Comparison of ENCODE assay signal across 12 cellular contexts in genomic region chr6:52536424-52536916, GRCh38. TPM values are rescaled to one million over a fixed set of nuclear protein-coding genes. Genes with fewer than 3 reads are reported as not detected.
A peak's percentile ranks its signal among the peaks of the same experiment; 100 is the strongest.
DNase-seq lines count a peak whose midpoint lies in the region; ATAC-seq, FAIRE-seq and TF ChIP-seq lines count a peak whose summit lies in the region.
"Had no signal": no experiment of that assay in that cellular context is flagged by ENCODE, and none has a peak within 500 bp of the region (broad histone marks: within the 10 kb centered on the region; RNA-seq: fewer than 3 reads in every experiment).

No MANE protein-coding gene starts in this region.

- no peak for TF ChIP-seq CTCF in upper lobe of left lung (IDR thresholded peaks at IDR 0.05)

- H3K4me1 ChIP-seq in iPS-20b (ENCODE audit: insufficient read depth, low read length) (peaks cover 24% of the 10 kb centered on the region), upper lobe of left lung (peaks cover 10 to 21% (median 15%) of the 10 kb centered on the region in 4 donors)

- no peak for TF ChIP-seq EP300 in upper lobe of left lung (IDR thresholded peaks at IDR 0.05)

- 91 to 95% methylated on average over 6 of the region's 6 CpGs for WGBS in upper lobe of left lung, 2 donors

- peak overlapping the region; percentile 8 for H3K27ac ChIP-seq in iPS-20b (ENCODE audit: low read length)
- H3K27ac ChIP-seq in upper lobe of left lung = no peak overlapping the region
- no peak overlapping the region for H3K27ac ChIP-seq in substantia nigra (ENCODE audit: low read depth, low read length, poor library complexity, severe bottlenecking)
- H3K27ac ChIP-seq: WERI-Rb-1 had no signal

- TF ChIP-seq POLR2A in upper lobe of left lung (IDR thresholded peaks at IDR 0.05) = no peak

- H3K27me3 ChIP-seq in iPS-20b (ENCODE audit: insufficient read depth, low read length) (no peaks in the 10 kb centered on the region), upper lobe of left lung (no peaks in the 10 kb centered on the region)

- H3K4me3 ChIP-seq in iPS-20b (ENCODE audit: low read length) (no peak overlapping the region), upper lobe of left lung (no peak overlapping the region)

- ATAC-seq in GM18867 (IDR thresholded peaks at IDR 0.05; ENCODE audit: unreplicated experiment) = peak; percentile 63
- peak; percentile 43 for ATAC-seq in GM21717 (IDR thresholded peaks at IDR 0.05; ENCODE audit: unreplicated experiment)
- peak; percentile 62 for ATAC-seq in HG03280 (IDR thresholded peaks at IDR 0.05; ENCODE audit: unreplicated experiment)
- ATAC-seq in upper lobe of left lung (ENCODE audit: low FRiP score in 2 of 2) = no peak

- H3K36me3 ChIP-seq in iPS-20b (ENCODE audit: insufficient read depth, low read depth, low read length) (0 out of 2 replicates have a peak, but pooled peaks cover 7% of the 10 kb centered on the region), upper lobe of left lung (peaks cover 0 to 21% (median 11%) of the 10 kb centered on the region in 4 donors)

- H3K9me3 ChIP-seq in iPS-20b (ENCODE audit: insufficient read depth, low read depth, low read length) (no peaks in the 10 kb centered on the region), upper lobe of left lung (no peaks in the 10 kb centered on the region)

- H3K9ac ChIP-seq in iPS-20b (ENCODE audit: low read depth, low read length) = no peak overlapping the region

- DNase-seq in upper lobe of left lung (no peak), substantia nigra (lab: John Stamatoyannopoulos, UW) (no peak), frontal cortex (ENCODE audit: low spot score in 2 of 2) (no peak)
- no peak for DNase-seq in activated CD8-positive, alpha-beta memory T cell treated with anti-CD3 and anti-CD28 coated beads, Interleukin-2, amount 50 U/mL, for 4 hours
- DNase-seq: activated naive CD8-positive, alpha-beta T cell treated with anti-CD3 and anti-CD28 coated beads for 36 hours; WERI-Rb-1 had no signal

- no peak for FAIRE-seq in frontal cortex (lab: Jason Lieb, UNC)
- FAIRE-seq: D721Med, islet of Langerhans had no signal

RNA-seq across cellular contexts. Expression of gene TRAM2, which starts 40.4 kb away (rescaled TPM):
- total RNA-seq in upper lobe of left lung = 10 to 100 TPM in 5 of 6 donors, 1 to 10 TPM in 1; 9.4 to 26.8 (median 14.3) TPM
- total RNA-seq in frontal cortex = 2.0 TPM

Comparison
In these comparisons a context has a peak if more than half of its experiments do, and no peak if none do; other contexts are left out.
1. ATAC-seq: peak in GM18867 (single experiment), GM21717 (single experiment) and HG03280 (single experiment); none in upper lobe of left lung (0 of 2).